Comparison of ENCODE assay signal across 1 cellular context in the genomic region with DNA sequence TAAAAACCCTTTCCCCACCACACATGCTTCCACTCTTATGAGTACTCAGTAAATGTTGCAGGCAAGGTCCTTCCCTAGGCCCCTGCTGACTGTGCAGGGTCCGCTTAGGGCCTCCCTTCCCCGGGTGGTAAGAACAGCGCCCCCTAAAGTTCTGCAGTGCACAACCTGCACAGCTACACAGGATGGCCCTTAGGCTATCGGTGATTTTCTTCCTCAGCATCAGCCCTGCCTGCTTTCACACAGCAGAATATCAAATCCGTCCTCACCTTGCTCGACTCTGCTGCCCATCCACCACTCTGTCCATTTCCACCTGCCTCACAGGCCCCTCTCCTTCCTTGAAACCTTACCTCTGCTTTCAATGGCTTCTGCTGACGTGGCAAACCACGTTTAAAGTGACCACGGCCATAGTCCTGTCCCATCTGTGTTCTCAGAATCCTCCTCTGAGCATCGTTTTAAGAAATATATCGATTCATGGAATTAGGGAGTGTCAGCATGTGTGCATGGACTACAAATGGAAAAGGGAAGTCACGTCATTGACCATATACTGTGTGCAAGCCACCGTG.
A peak's percentile ranks its signal among the peaks of the same experiment; 100 is the strongest.
TF ChIP-seq lines count a peak whose summit lies in the region.

No MANE protein-coding gene starts in this region.

TF ChIP-seq in K562, 482 proteins besides CTCF, POLR2A, EP300 and RAD21:
- TF ChIP-seq, protein P1, sequence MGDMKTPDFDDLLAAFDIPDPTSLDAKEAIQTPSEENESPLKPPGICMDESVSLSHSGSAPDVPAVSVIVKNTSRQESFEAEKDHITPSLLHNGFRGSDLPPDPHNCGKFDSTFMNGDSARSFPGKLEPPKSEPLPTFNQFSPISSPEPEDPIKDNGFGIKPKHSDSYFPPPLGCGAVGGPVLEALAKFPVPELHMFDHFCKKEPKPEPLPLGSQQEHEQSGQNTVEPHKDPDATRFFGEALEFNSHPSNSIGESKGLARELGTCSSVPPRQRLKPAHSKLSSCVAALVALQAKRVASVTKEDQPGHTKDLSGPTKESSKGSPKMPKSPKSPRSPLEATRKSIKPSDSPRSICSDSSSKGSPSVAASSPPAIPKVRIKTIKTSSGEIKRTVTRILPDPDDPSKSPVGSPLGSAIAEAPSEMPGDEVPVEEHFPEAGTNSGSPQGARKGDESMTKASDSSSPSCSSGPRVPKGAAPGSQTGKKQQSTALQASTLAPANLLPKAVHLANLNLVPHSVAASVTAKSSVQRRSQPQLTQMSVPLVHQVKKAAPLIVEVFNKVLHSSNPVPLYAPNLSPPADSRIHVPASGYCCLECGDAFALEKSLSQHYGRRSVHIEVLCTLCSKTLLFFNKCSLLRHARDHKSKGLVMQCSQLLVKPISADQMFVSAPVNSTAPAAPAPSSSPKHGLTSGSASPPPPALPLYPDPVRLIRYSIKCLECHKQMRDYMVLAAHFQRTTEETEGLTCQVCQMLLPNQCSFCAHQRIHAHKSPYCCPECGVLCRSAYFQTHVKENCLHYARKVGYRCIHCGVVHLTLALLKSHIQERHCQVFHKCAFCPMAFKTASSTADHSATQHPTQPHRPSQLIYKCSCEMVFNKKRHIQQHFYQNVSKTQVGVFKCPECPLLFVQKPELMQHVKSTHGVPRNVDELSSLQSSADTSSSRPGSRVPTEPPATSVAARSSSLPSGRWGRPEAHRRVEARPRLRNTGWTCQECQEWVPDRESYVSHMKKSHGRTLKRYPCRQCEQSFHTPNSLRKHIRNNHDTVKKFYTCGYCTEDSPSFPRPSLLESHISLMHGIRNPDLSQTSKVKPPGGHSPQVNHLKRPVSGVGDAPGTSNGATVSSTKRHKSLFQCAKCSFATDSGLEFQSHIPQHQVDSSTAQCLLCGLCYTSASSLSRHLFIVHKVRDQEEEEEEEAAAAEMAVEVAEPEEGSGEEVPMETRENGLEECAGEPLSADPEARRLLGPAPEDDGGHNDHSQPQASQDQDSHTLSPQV (IDR thresholded peaks at IDR 0.05), result no peak
- TF ChIP-seq CBX3 (IDR thresholded peaks at IDR 0.05; ENCODE audit: borderline replicate concordance in 1 of 2, low read length in 2 of 2) (no peak), PHB2 (IDR thresholded peaks at IDR 0.05; ENCODE audit: low read depth) (no peak), TOE1 (IDR thresholded peaks at IDR 0.05; ENCODE audit: borderline replicate concordance) (no peak), TOE1 (CRISPR knock-in tag; IDR thresholded peaks at IDR 0.05; ENCODE audit: borderline replicate concordance, low read depth) (no peak), ZNF316 (IDR thresholded peaks at IDR 0.05) (peak; percentile 71), MAFG (tag; conservative IDR thresholded peaks at IDR 0.05) (0 out of 2 replicates have a peak, but pooled peaks have one; percentile 37), MYBL2 (IDR thresholded peaks at IDR 0.05; ENCODE audit: low read depth) (no peak), MYBL2 (CRISPR knock-in tag; IDR thresholded peaks at IDR 0.05; ENCODE audit: borderline replicate concordance) (no peak), C11orf30 (IDR thresholded peaks at IDR 0.05; ENCODE audit: low read depth) (peak; percentile 69)
TF ChIP-seq in K562: peak in this region for 3.
